In the genomic region with DNA sequence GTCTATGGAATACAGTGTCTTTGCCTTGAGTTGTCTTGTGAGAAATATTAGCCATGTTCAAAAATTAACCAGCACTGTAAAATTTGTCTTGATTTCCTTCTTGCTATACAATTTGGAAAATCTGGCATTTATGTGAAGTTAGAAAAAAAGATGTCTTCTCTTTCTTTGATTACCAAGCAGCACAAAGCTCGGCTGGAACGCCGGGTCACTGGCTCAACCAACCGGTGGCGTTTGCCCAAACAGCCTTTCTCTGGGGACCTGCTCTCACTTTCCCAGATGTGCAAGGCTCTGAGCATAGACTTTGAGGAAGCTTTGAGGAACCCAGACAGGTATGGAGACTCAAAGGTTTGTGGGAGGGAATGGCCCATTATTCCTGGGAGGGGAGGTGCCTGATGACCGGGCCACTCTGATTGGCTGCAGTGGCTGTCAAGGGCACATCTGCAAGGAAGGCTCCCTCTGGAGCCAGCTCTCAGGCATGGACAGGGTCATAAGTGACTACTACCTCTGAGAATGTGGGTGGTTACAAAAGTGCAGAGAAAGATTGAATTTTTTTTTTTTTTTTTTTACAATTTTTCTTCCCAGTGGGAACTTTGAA, we compare ENCODE assay signal across 16 cellular contexts. TPM values are rescaled to one million over a fixed set of nuclear protein-coding genes. Genes with fewer than 3 reads are reported as not detected.
DNase-seq lines count a peak whose midpoint lies in the region; TF ChIP-seq lines count a peak whose summit lies in the region.
"Had no signal": no experiment of that assay in that cellular context is flagged by ENCODE, and none has a peak within 500 bp of the region (broad histone marks: within the 10 kb centered on the region; RNA-seq: fewer than 3 reads in every experiment).

No MANE protein-coding gene starts in this region.

- WGBS in mesenchymal stem cell, result 98% methylated on average over 6 of the region's 6 CpGs

- no peaks in the 10 kb centered on the region for H3K79me1 ChIP-seq in mesenchymal stem cell (replicated peaks; ENCODE audit: low read length, poor library complexity, severe bottlenecking)

- H4K91ac ChIP-seq in mesenchymal stem cell (ENCODE audit: low read length), result no peak overlapping the region

- no peak for TF ChIP-seq CTCF in WERI-Rb-1 (IDR thresholded peaks at IDR 0.05; ENCODE audit: low read depth, low read length)

- no peak overlapping the region for H3K9ac ChIP-seq in mesenchymal stem cell (ENCODE audit: low read length)
- H3K9ac ChIP-seq: BLaER1 treated with 17β-estradiol and CSF1 and Interleukin-3, amounts not matched to agents 10 nM and 100 nM; KMS-11 had no signal

- no peak overlapping the region for H2AK5ac ChIP-seq in mesenchymal stem cell (ENCODE audit: low read length, severe bottlenecking)

- H3K27ac ChIP-seq in mesenchymal stem cell (ENCODE audit: low read length, poor library complexity, severe bottlenecking) (no peak overlapping the region), WERI-Rb-1 (no peak overlapping the region)
- H3K27ac ChIP-seq: BLaER1 treated with 17β-estradiol and CSF1 and Interleukin-3, amounts not matched to agents 10 nM and 100 nM; KMS-11 had no signal

- H2BK12ac ChIP-seq in mesenchymal stem cell (ENCODE audit: low read length in 2 of 2), result no peak overlapping the region

- no peak overlapping the region for H3K23ac ChIP-seq in mesenchymal stem cell (ENCODE audit: low read length in 2 of 2)

- H3K4me2 ChIP-seq in mesenchymal stem cell (ENCODE audit: low read length, poor library complexity, severe bottlenecking), result no peak overlapping the region
- H3K4me2 ChIP-seq: BLaER1 treated with 17β-estradiol and CSF1 and Interleukin-3, amounts not matched to agents 10 nM and 100 nM; KMS-11 had no signal

- H3K27me3 ChIP-seq in MG63 (no peaks in the 10 kb centered on the region), mesenchymal stem cell (ENCODE audit: control insufficient read depth in 1 of 2, insufficient read depth in 1 of 2, low read length in 2 of 2) (peaks cover 0 to 4% of the 10 kb centered on the region in 2 experiments), WERI-Rb-1 (ENCODE audit: insufficient read depth, low read depth, severe bottlenecking) (no peaks in the 10 kb centered on the region)
- H3K27me3 ChIP-seq: BLaER1 treated with 17β-estradiol and CSF1 and Interleukin-3, amounts not matched to agents 10 nM and 100 nM had no signal

- no peak overlapping the region for H3K4me3 ChIP-seq in MG63
- H3K4me3 ChIP-seq in mesenchymal stem cell (ENCODE audit: insufficient read depth in 1 of 2, low read depth in 1 of 2, low read length in 2 of 2), result no peak overlapping the region
- no peak overlapping the region for H3K4me3 ChIP-seq in WERI-Rb-1 (ENCODE audit: low read depth, low read length)
- H3K4me3 ChIP-seq: BLaER1 treated with 17β-estradiol and CSF1 and Interleukin-3, amounts not matched to agents 10 nM and 100 nM had no signal

- no peak overlapping the region for H2BK15ac ChIP-seq in mesenchymal stem cell (ENCODE audit: low read depth, poor library complexity, severe bottlenecking)

- no peak overlapping the region for H3K4ac ChIP-seq in mesenchymal stem cell (ENCODE audit: low read depth in 1 of 2, low read length in 2 of 2)

- no peak overlapping the region for H2BK5ac ChIP-seq in mesenchymal stem cell (ENCODE audit: low read depth, low read length, poor library complexity, severe bottlenecking)

- no peak overlapping the region for H2AFZ ChIP-seq in mesenchymal stem cell (ENCODE audit: low read depth, low read length)

- H3K9me3 ChIP-seq in MG63 (no peaks in the 10 kb centered on the region), mesenchymal stem cell (ENCODE audit: control insufficient read depth, low read length) (no peaks in the 10 kb centered on the region), WERI-Rb-1 (ENCODE audit: severe bottlenecking) (no peaks in the 10 kb centered on the region)
- H3K9me3 ChIP-seq: BLaER1 treated with 17β-estradiol and CSF1 and Interleukin-3, amounts not matched to agents 10 nM and 100 nM had no signal

- DNase-seq in EH (ENCODE audit: low read depth) (peak; percentile 83), MG63 (peak; percentile 51), dermis blood vessel endothelial cell (peak; percentile 39), mesenchymal stem cell (peak; percentile 22), WERI-Rb-1 (no peak), LoVo (ENCODE audit: low spot score) (no peak)
- no peak for DNase-seq in stimulated activated CD4-positive, alpha-beta T cell treated with anti-CD3 and anti-CD28 coated beads, Interleukin-2, amount 100 ng/mL, for 48 hours
- no peak for DNase-seq in activated CD8-positive, alpha-beta memory T cell treated with anti-CD3 and anti-CD28 coated beads, Interleukin-2, amount 50 U/mL, for 4 hours
- DNase-seq: activated CD8-positive, alpha-beta memory T cell treated with anti-CD3 and anti-CD28 coated beads, Interleukin-2, amount 10 ng/mL, durations not matched to agents 7 days and 5 days; activated naive CD4-positive, alpha-beta T cell treated with anti-CD3 and anti-CD28 coated beads, Interleukin-2, amount 50 U/mL, for 16 hours; NCI-H2029 treated with DMSO at 0.1 percent for 48 hours; stimulated activated CD4-positive, alpha-beta T cell treated with anti-CD3 and anti-CD28 coated beads, Interleukin-1b, Interleukin-23, amount 100 ng/mL, for 48 hours had no signal

- H3K14ac ChIP-seq in mesenchymal stem cell (ENCODE audit: low read length in 2 of 2), result no peak overlapping the region

- H3K36me3 ChIP-seq in MG63 (no peaks in the 10 kb centered on the region), mesenchymal stem cell (ENCODE audit: control insufficient read depth in 1 of 2, insufficient read depth in 2 of 2, low read depth in 1 of 2, low read length in 2 of 2) (peaks cover 0 to 2% of the 10 kb centered on the region in 2 experiments), WERI-Rb-1 (no peaks in the 10 kb centered on the region)
- H3K36me3 ChIP-seq: BLaER1 treated with 17β-estradiol and CSF1 and Interleukin-3, amounts not matched to agents 10 nM and 100 nM had no signal

- no peak overlapping the region for H3K18ac ChIP-seq in mesenchymal stem cell (ENCODE audit: low read depth in 1 of 2, low read length in 2 of 2)

- peaks cover 8% of the 10 kb centered on the region for H3K4me1 ChIP-seq in mesenchymal stem cell (ENCODE audit: control insufficient read depth, insufficient read depth, low read depth, low read length)

- H4K8ac ChIP-seq in mesenchymal stem cell (ENCODE audit: low read length), result no peak overlapping the region

- no peak overlapping the region for H2BK120ac ChIP-seq in mesenchymal stem cell (ENCODE audit: low read depth, low read length)

RNA-seq across cellular contexts. Expression of a gene that starts 5.6 kb away (rescaled TPM):
- total RNA-seq in MG63 (2014; rRNA removed; shearing (Covaris generic); ENCODE audit: low replicate concordance), result not detected in 2 replicates
- not detected in 2 replicates for total RNA-seq in dermis blood vessel endothelial cell
- not detected for polyA plus RNA-seq in mesenchymal stem cell (2013, experiment 1 of 2)
- not detected for polyA plus RNA-seq in mesenchymal stem cell (2013, experiment 2 of 2)
- total RNA-seq: activated CD8-positive, alpha-beta memory T cell treated with anti-CD3 and anti-CD28 coated beads, Interleukin-2, amount 10 ng/mL, durations not matched to agents 7 days and 5 days; frontal cortex; progenitor cell of endocrine pancreas had no signal

Comparison
In these comparisons a context has a peak if more than half of its experiments do, and no peak if none do; other contexts are left out.
1. DNase-seq: peak in EH (single experiment), MG63 (single experiment), dermis blood vessel endothelial cell (single experiment) and mesenchymal stem cell (single experiment); none in stimulated activated CD4-positive, alpha-beta T cell treated with anti-CD3 and anti-CD28 coated beads, Interleukin-2, amount 100 ng/mL, for 48 hours (0 of 2), WERI-Rb-1 (single experiment), activated CD8-positive, alpha-beta memory T cell treated with anti-CD3 and anti-CD28 coated beads, Interleukin-2, amount 50 U/mL, for 4 hours (single experiment) and LoVo (single experiment).